ENCODE assay signal across 12 cellular contexts in genomic region chr4:141021397-141022194, GRCh38.
DNase-seq lines count a peak whose midpoint lies in the region; ATAC-seq and TF ChIP-seq lines count a peak whose summit lies in the region.
"Had no signal": no experiment of that assay in that cellular context is flagged by ENCODE, and none has a peak within 500 bp of the region (broad histone marks: within the 10 kb centered on the region; RNA-seq: fewer than 3 reads in every experiment).

No MANE protein-coding gene starts in this region.

- peak overlapping the region; percentile 54 to 72 (median 66) for H3K27ac ChIP-seq in esophagus muscularis mucosa (replicated peaks in 1 of 4)
- peak overlapping the region; percentile 48 to 72 for H3K27ac ChIP-seq in uterus
- no peak overlapping the region for H3K27ac ChIP-seq in left lung
- H3K27ac ChIP-seq: foreskin keratinocyte, testis had no signal

- H3K27me3 Mint-ChIP-seq in mesothelial cell of epicardium (ENCODE audit: low read depth), result no peaks in the 10 kb centered on the region
- H3K27me3 Mint-ChIP-seq: CD4-positive, alpha-beta T cell had no signal

- H3K9me3 Mint-ChIP-seq in mesothelial cell of epicardium, result no peaks in the 10 kb centered on the region
- H3K9me3 Mint-ChIP-seq: CD4-positive, alpha-beta T cell had no signal

- H3K4me3 ChIP-seq in esophagus muscularis mucosa (no peak overlapping the region), uterus (no peak overlapping the region), left lung (no peak overlapping the region)
- H3K4me3 ChIP-seq: mucosa of descending colon, testis had no signal

- no peak for TF ChIP-seq POLR2A in esophagus muscularis mucosa (IDR thresholded peaks at IDR 0.05; ENCODE audit: low read depth)
- no peak for TF ChIP-seq POLR2A in uterus (IDR thresholded peaks at IDR 0.05)

- peak; percentile 66 for DNase-seq in NCI-H82 (lab: John Stamatoyannopoulos, UW)
- DNase-seq in esophagus muscularis mucosa (ENCODE audit: extremely low spot score), result no peak
- no peak for DNase-seq in mesothelial cell of epicardium (ENCODE audit: low spot score in 2 of 2, unreplicated experiment in 2 of 2)
- DNase-seq in uterus, result no peak
- DNase-seq in SIG-M5 treated with dmso at 0.1 percent for 504 hours (lab: John Stamatoyannopoulos, UW; ENCODE audit: unreplicated experiment), result no peak
- no peak for DNase-seq in NCI-H446 treated with DMSO at 0.1 percent for 48 hours (lab: John Stamatoyannopoulos, UW)
- no peak for DNase-seq in left lung
- DNase-seq: CD4-positive, alpha-beta T cell; effector CD4-positive, alpha-beta T cell; foreskin keratinocyte; mucosa of descending colon; testis had no signal

- no peak overlapping the region for H3K4me3 Mint-ChIP-seq in mesothelial cell of epicardium
- H3K4me3 Mint-ChIP-seq: CD4-positive, alpha-beta T cell had no signal

- H3K4me1 ChIP-seq in esophagus muscularis mucosa, result peaks cover 46 to 70% (median 65%) of the 10 kb centered on the region in 4 donors
- H3K4me1 ChIP-seq in uterus, result peaks cover 4 to 5% of the 10 kb centered on the region in 2 donors
- H3K4me1 ChIP-seq in left lung, result no peaks in the 10 kb centered on the region
- H3K4me1 ChIP-seq: foreskin keratinocyte had no signal

- no peak for TF ChIP-seq EP300 in esophagus muscularis mucosa (IDR thresholded peaks at IDR 0.05)

- TF ChIP-seq CTCF in esophagus muscularis mucosa (IDR thresholded peaks at IDR 0.05) (no peak), mesothelial cell of epicardium (IDR thresholded peaks at IDR 0.05; ENCODE audit: unreplicated experiment) (no peak), uterus (IDR thresholded peaks at IDR 0.05) (no peak), left lung (IDR thresholded peaks at IDR 0.05) (no peak)

- no peaks in the 10 kb centered on the region for H3K36me3 ChIP-seq in esophagus muscularis mucosa
- H3K36me3 ChIP-seq in uterus, result no peaks in the 10 kb centered on the region
- no peaks in the 10 kb centered on the region for H3K36me3 ChIP-seq in left lung

- intact Hi-C loops in esophagus muscularis mucosa (cut with DNase I), result no loop called here
- intact Hi-C loops in uterus (cut with DNase I; ENCODE audit: low total_unique reads), result no loop called here
- intact Hi-C loops in left lung (cut with DNase I), result no loop called here

- no peaks in the 10 kb centered on the region for H3K9me3 ChIP-seq in esophagus muscularis mucosa
- no peaks in the 10 kb centered on the region for H3K9me3 ChIP-seq in uterus
- no peaks in the 10 kb centered on the region for H3K9me3 ChIP-seq in left lung
- H3K9me3 ChIP-seq: mucosa of descending colon, testis had no signal

- 38% methylated on average over 4 of the region's 4 CpGs for WGBS in esophagus muscularis mucosa

- ATAC-seq in left lung, result no peak
- ATAC-seq: foreskin keratinocyte, mucosa of descending colon had no signal

- H3K36me3 Mint-ChIP-seq in mesothelial cell of epicardium, result no peaks in the 10 kb centered on the region

- H3K4me1 Mint-ChIP-seq in mesothelial cell of epicardium, result peaks cover 40% of the 10 kb centered on the region

- peak overlapping the region; percentile 93 for H3K27ac Mint-ChIP-seq in mesothelial cell of epicardium
- H3K27ac Mint-ChIP-seq: CD4-positive, alpha-beta T cell had no signal

- H3K27me3 ChIP-seq in esophagus muscularis mucosa, result no peaks in the 10 kb centered on the region
- H3K27me3 ChIP-seq in uterus, result no peaks in the 10 kb centered on the region
- H3K27me3 ChIP-seq in left lung, result no peaks in the 10 kb centered on the region
- H3K27me3 ChIP-seq: testis had no signal

Comparison
In these comparisons a context has a peak if more than half of its experiments do, and no peak if none do; other contexts are left out.
1. H3K27ac ChIP-seq: peak in esophagus muscularis mucosa (4 of 4) and uterus (2 of 2); none in left lung (0 of 2).